Comparison of ENCODE assay signal across 21 cellular contexts in the genomic region with DNA sequence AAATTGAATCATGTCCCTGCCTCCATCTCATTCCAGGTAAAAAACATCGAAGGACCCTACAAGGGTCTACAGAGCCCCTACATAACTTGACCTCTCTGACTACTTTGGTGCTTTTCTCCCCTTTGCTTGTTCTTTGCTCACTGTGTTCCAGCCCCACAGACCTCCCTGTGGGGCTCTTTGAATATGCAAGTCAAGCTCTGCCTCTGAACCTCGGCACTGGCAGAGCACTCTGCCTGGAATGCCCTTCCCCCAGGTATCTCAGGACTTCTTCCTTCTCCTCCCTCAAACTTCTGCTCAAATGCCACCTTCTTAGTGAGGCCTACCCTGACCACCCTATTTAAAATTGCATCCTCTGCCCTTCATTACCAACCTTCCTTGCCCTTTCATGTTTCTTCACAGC.
"Had no signal": no experiment of that assay in that cellular context is flagged by ENCODE, and none has a peak within 500 bp of the region (broad histone marks: within the 10 kb centered on the region; RNA-seq: fewer than 3 reads in every experiment).

No MANE protein-coding gene starts in this region.

- H3K4me1 Mint-ChIP-seq: activated B cell treated with CpG ODN at 0.5 μM for 24 hours; activated CD4-positive, alpha-beta memory T cell treated with anti-CD3 and anti-CD28 coated beads, Interleukin-2, amount 10 ng/mL, durations not matched to agents 7 days and 5 days; activated naive CD4-positive, alpha-beta T cell treated with anti-CD3 and anti-CD28 coated beads, Interleukin-2, amount 50 U/mL, for 24 hours had no signal

- H3K4me3 Mint-ChIP-seq: activated B cell treated with CpG ODN at 0.5 μM for 24 hours; activated CD4-positive, alpha-beta memory T cell treated with anti-CD3 and anti-CD28 coated beads, Interleukin-2, amount 10 ng/mL, durations not matched to agents 7 days and 5 days; activated naive CD4-positive, alpha-beta T cell treated with anti-CD3 and anti-CD28 coated beads, Interleukin-2, amount 50 U/mL, for 24 hours; T-helper 1 cell treated with Interleukin-12 subunit alpha and Interleukin-12 subunit beta and Interleukin-4 antibody, amounts not matched to agents 30 μg/mL and 1 μg/mL, for 36 hours had no signal

- DNase-seq: activated B cell treated with CpG ODN at 0.5 μM for 24 hours; activated CD4-positive, alpha-beta memory T cell treated with anti-CD3 and anti-CD28 coated beads, Interleukin-2, amount 10 ng/mL, durations not matched to agents 7 days and 5 days; activated CD4-positive, alpha-beta T cell treated with anti-CD3 and anti-CD28 coated beads for 1 hour; activated CD4-positive, alpha-beta T cell treated with anti-CD3 and anti-CD28 coated beads, Interleukin-2, amount 50 U/mL, for 1 hour; activated CD8-positive, alpha-beta memory T cell treated with anti-CD3 and anti-CD28 coated beads, Interleukin-2, amount 50 U/mL, for 48 hours; activated naive CD4-positive, alpha-beta T cell; activated T-cell treated with anti-CD3 and anti-CD28 coated beads, Interleukin-2, amount 50 U/mL, for 1 hour; aorta; central memory CD4-positive, alpha-beta T cell; KG1; NCI-H1092; NCI-H1436 treated with DMSO at 0.1 percent for 48 hours; NCI-H187; NCI-H2081 treated with DMSO at 0.1 percent for 48 hours; NCI-H446; NCI-H524; PC-3; SHP77 treated with DMSO at 0.1 percent for 48 hours had no signal

- H3K9me3 ChIP-seq: breast epithelium had no signal

- H3K4me3 ChIP-seq: breast epithelium had no signal

- H3K27ac ChIP-seq: breast epithelium had no signal

- H3K27me3 ChIP-seq: breast epithelium had no signal

- H3K36me3 Mint-ChIP-seq: activated naive CD4-positive, alpha-beta T cell treated with anti-CD3 and anti-CD28 coated beads, Interleukin-2, amount 50 U/mL, for 24 hours had no signal

- H3K36me3 ChIP-seq: breast epithelium had no signal

- H3K9me3 Mint-ChIP-seq: activated B cell treated with CpG ODN at 0.5 μM for 24 hours; activated CD4-positive, alpha-beta memory T cell treated with anti-CD3 and anti-CD28 coated beads, Interleukin-2, amount 10 ng/mL, durations not matched to agents 7 days and 5 days; activated naive CD4-positive, alpha-beta T cell treated with anti-CD3 and anti-CD28 coated beads, Interleukin-2, amount 50 U/mL, for 24 hours; T-helper 1 cell treated with Interleukin-12 subunit alpha and Interleukin-12 subunit beta and Interleukin-4 antibody, amounts not matched to agents 30 μg/mL and 1 μg/mL, for 36 hours had no signal

- H3K4me1 ChIP-seq: breast epithelium had no signal

- H3K27ac Mint-ChIP-seq: activated B cell treated with CpG ODN at 0.5 μM for 24 hours; activated CD4-positive, alpha-beta memory T cell treated with anti-CD3 and anti-CD28 coated beads, Interleukin-2, amount 10 ng/mL, durations not matched to agents 7 days and 5 days; activated naive CD4-positive, alpha-beta T cell treated with anti-CD3 and anti-CD28 coated beads, Interleukin-2, amount 50 U/mL, for 24 hours; T-helper 1 cell treated with Interleukin-12 subunit alpha and Interleukin-12 subunit beta and Interleukin-4 antibody, amounts not matched to agents 30 μg/mL and 1 μg/mL, for 36 hours had no signal
